ENCODE assay signal across 8 cellular contexts in genomic region chr2:190121971-190122370, GRCh38. TPM values are rescaled to one million over a fixed set of nuclear protein-coding genes. Genes with fewer than 3 reads are reported as not detected.
DNase-seq lines count a peak whose midpoint lies in the region; ATAC-seq and TF ChIP-seq lines count a peak whose summit lies in the region.

No MANE protein-coding gene starts in this region.

- H3K27ac ChIP-seq in ACC112 (ENCODE audit: low read depth, low read length) (no peak overlapping the region), body of pancreas (no peak overlapping the region)

- peak in 4 of 7 experiments; percentile 27 to 51 (median 40) for TF ChIP-seq CTCF in body of pancreas (IDR thresholded peaks at IDR 0.05)
- peak; percentile 14 for TF ChIP-seq CTCF in nephron progenitor cell (IDR thresholded peaks at IDR 0.05)

- TF ChIP-seq POLR2A in body of pancreas (IDR thresholded peaks at IDR 0.05) = no peak

- no peak overlapping the region for H3K4me3 Mint-ChIP-seq in nephron progenitor cell
- no peak overlapping the region for H3K4me3 Mint-ChIP-seq in effector memory CD8-positive, alpha-beta T cell

- ATAC-seq in GM18511 (IDR thresholded peaks at IDR 0.05; ENCODE audit: unreplicated experiment) (peak; percentile 70), body of pancreas (no peak)
- no peak for ATAC-seq in effector memory CD8-positive, alpha-beta T cell (replicated peaks)

- no peak overlapping the region for H3K27ac Mint-ChIP-seq in nephron progenitor cell
- H3K27ac Mint-ChIP-seq in effector memory CD8-positive, alpha-beta T cell = peak overlapping the region in 1 of 2 donors; percentile 4

- H3K4me1 ChIP-seq in ACC112 (ENCODE audit: control insufficient read depth, insufficient read depth, low read length, unreplicated experiment) (peaks cover 11% of the 10 kb centered on the region), body of pancreas (no peaks in the 10 kb centered on the region)

- H3K27me3 ChIP-seq in ACC112 (ENCODE audit: insufficient read depth, low read length) (no peaks in the 10 kb centered on the region), body of pancreas (no peaks in the 10 kb centered on the region)

- H3K27me3 Mint-ChIP-seq in nephron progenitor cell (ENCODE audit: low read depth, poor library complexity) = peaks cover 4% of the 10 kb centered on the region
- H3K27me3 Mint-ChIP-seq in effector memory CD8-positive, alpha-beta T cell = no peaks in the 10 kb centered on the region

- H3K4me1 Mint-ChIP-seq in nephron progenitor cell = peaks cover 5% of the 10 kb centered on the region
- peaks cover 2 to 5% of the 10 kb centered on the region in 2 donors for H3K4me1 Mint-ChIP-seq in effector memory CD8-positive, alpha-beta T cell (ENCODE audit: low read depth in 2 of 2)

- intact Hi-C loops in body of pancreas (cut with DNase I) = no loop called here

- no peaks in the 10 kb centered on the region for H3K36me3 ChIP-seq in ACC112 (ENCODE audit: insufficient read depth, low read length)
- no peaks in the 10 kb centered on the region for H3K36me3 ChIP-seq in body of pancreas (replicated peaks in 1 of 2; ENCODE audit: insufficient read depth in 1 of 2, low read depth in 2 of 2)

- H3K4me3 ChIP-seq in ACC112 (ENCODE audit: low read depth, low read length) (no peak overlapping the region), body of pancreas (no peak overlapping the region)
- H3K4me3 ChIP-seq in Jurkat, Clone E6-1 (ENCODE audit: low read length) = no peak overlapping the region

- peak overlapping the region; percentile 6 for H2AFZ ChIP-seq in ACC112 (ENCODE audit: low read length, unreplicated experiment)

- no peaks in the 10 kb centered on the region for H3K9me3 Mint-ChIP-seq in nephron progenitor cell
- H3K9me3 Mint-ChIP-seq in effector memory CD8-positive, alpha-beta T cell = no peaks in the 10 kb centered on the region

- H3K36me3 Mint-ChIP-seq in nephron progenitor cell (ENCODE audit: low read depth) = no peaks in the 10 kb centered on the region
- H3K36me3 Mint-ChIP-seq in effector memory CD8-positive, alpha-beta T cell (ENCODE audit: insufficient read depth) = no peaks in the 10 kb centered on the region

- H3K9me3 ChIP-seq in body of pancreas = no peaks in the 10 kb centered on the region

- peak; percentile 20 for DNase-seq in Jurkat, Clone E6-1 (ENCODE audit: low read depth, low spot score)
- DNase-seq in body of pancreas (no peak), nephron progenitor cell (no peak), T-helper 1 cell (no peak)
- no peak for DNase-seq in activated naive CD4-positive, alpha-beta T cell treated with Interleukin-2 at 50 U/mL for 16 hours
- no peak for DNase-seq in effector memory CD8-positive, alpha-beta T cell

- WGBS in body of pancreas, 2 donors = 36 to 51% methylated on average over 1 of the region's 1 CpG

- no peaks in the 10 kb centered on the region for H3K79me2 ChIP-seq in ACC112 (ENCODE audit: control insufficient read depth, insufficient read depth, low read length, unreplicated experiment)

RNA-seq across cellular contexts. Expression of gene MSTN, which starts 59.4 kb away (rescaled TPM):
- 0.71 TPM for polyA plus RNA-seq in Jurkat, Clone E6-1 (2012; ENCODE audit: insufficient read depth, insufficient read length)
- total RNA-seq in body of pancreas = not detected
